In genomic region chr19:10919352-10920287, GRCh38 we compare ENCODE assay signal across 21 cellular contexts. TPM values are rescaled to one million over a fixed set of nuclear protein-coding genes. Genes with fewer than 3 reads are reported as not detected.
DNase-seq lines count a peak whose midpoint lies in the region; ATAC-seq, FAIRE-seq and TF ChIP-seq lines count a peak whose summit lies in the region.
"Had no signal": no experiment of that assay in that cellular context is flagged by ENCODE, and none has a peak within 500 bp of the region (broad histone marks: within the 10 kb centered on the region; RNA-seq: fewer than 3 reads in every experiment).

No MANE protein-coding gene starts in this region.

- ATAC-seq in body of pancreas (peak; percentile 74), pancreas (peak; percentile 8 to 76 (median 70)), GM21528 (IDR thresholded peaks at IDR 0.05; ENCODE audit: low FRiP score, unreplicated experiment) (no peak)

- TF ChIP-seq CTCF in body of pancreas (IDR thresholded peaks at IDR 0.05) = no peak
- no peak for TF ChIP-seq CTCF in pancreas (IDR thresholded peaks at IDR 0.05)

- no peak overlapping the region for H3K27ac Mint-ChIP-seq in activated T-helper 1 cell treated with anti-CD3 and anti-CD28 coated beads, Interleukin-12 subunit alpha, Interleukin-12 subunit beta, Interleukin-2, Interleukin-4 antibody, amounts not matched to agents 30 ng/mL and 10 ng/mL and 1 ng/mL, durations not matched to agents 14 hours and 24 hours and 36 hours
- H3K27ac Mint-ChIP-seq in activated naive CD4-positive, alpha-beta T cell treated with anti-CD3 and anti-CD28 coated beads for 36 hours = no peak overlapping the region
- H3K27ac Mint-ChIP-seq: B cell had no signal

- peak overlapping the region; percentile 19 to 52 (median 42) for H3K27ac ChIP-seq in body of pancreas
- H3K27ac ChIP-seq in pancreas = no peak overlapping the region
- H3K27ac ChIP-seq: 22Rv1, PC-9, SK-N-MC, suprapubic skin had no signal

- DNase-seq in DMS53 (lab: John Stamatoyannopoulos, UW) (peak; percentile 28), DMS53 treated with DMSO at 0.1 percent for 48 hours (lab: John Stamatoyannopoulos, UW; ENCODE audit: unreplicated experiment) (no peak), NCI-H1105 treated with DMSO at 0.1 percent for 48 hours (lab: John Stamatoyannopoulos, UW) (peak; percentile 40), body of pancreas (peak; percentile 61 to 88 (median 80)), pancreas (peak in 3 of 6 donors; percentile 66 to 87 (median 86))
- no peak for DNase-seq in activated T-helper 1 cell treated with anti-CD3 and anti-CD28 coated beads, Interleukin-12 subunit alpha, Interleukin-12 subunit beta, Interleukin-2, Interleukin-4 antibody, amounts not matched to agents 30 ng/mL and 10 ng/mL and 1 ng/mL, durations not matched to agents 14 hours and 24 hours and 36 hours (ENCODE audit: low spot score)
- DNase-seq in activated naive CD4-positive, alpha-beta T cell treated with anti-CD3 and anti-CD28 coated beads for 36 hours = no peak
- DNase-seq: effector CD8-positive, alpha-beta T cell; mammary epithelial cell; naive B cell; NCI-H146; NCI-H524; small intestine; stimulated activated CD4-positive, alpha-beta T cell treated with anti-CD3 and anti-CD28 coated beads, Interleukin-4, amount 100 ng/mL, for 1 hour had no signal

- H3K4me1 ChIP-seq in body of pancreas = peaks cover 19% of the 10 kb centered on the region
- H3K4me1 ChIP-seq in pancreas = peaks cover 0 to 5% (median 0%) of the 10 kb centered on the region in 3 donors

- 46 to 55% methylated on average over 7 to 26 of the region's 26 CpGs for WGBS in body of pancreas, 2 donors
- WGBS in pancreas, 2 donors = 44 to 49% methylated on average over 25 to 26 of the region's 26 CpGs

- H3K4me3 ChIP-seq in body of pancreas = no peak overlapping the region
- no peak overlapping the region for H3K4me3 ChIP-seq in pancreas
- H3K4me3 ChIP-seq: PC-9, SK-N-MC, suprapubic skin had no signal

- H3K9me3 ChIP-seq in body of pancreas (no peaks in the 10 kb centered on the region), pancreas (no peaks in the 10 kb centered on the region)
- H3K9me3 ChIP-seq: suprapubic skin had no signal

- peak in 1 of 3 donors; percentile 9 for TF ChIP-seq POLR2A in body of pancreas (IDR thresholded peaks at IDR 0.05)

- no peaks in the 10 kb centered on the region for H3K27me3 Mint-ChIP-seq in activated T-helper 1 cell treated with anti-CD3 and anti-CD28 coated beads, Interleukin-12 subunit alpha, Interleukin-12 subunit beta, Interleukin-2, Interleukin-4 antibody, amounts not matched to agents 30 ng/mL and 10 ng/mL and 1 ng/mL, durations not matched to agents 14 hours and 24 hours and 36 hours (ENCODE audit: insufficient read depth)
- no peaks in the 10 kb centered on the region for H3K27me3 Mint-ChIP-seq in activated naive CD4-positive, alpha-beta T cell treated with anti-CD3 and anti-CD28 coated beads for 36 hours (ENCODE audit: low read depth)
- H3K27me3 Mint-ChIP-seq: B cell, naive B cell had no signal

- H3K4me1 Mint-ChIP-seq in activated T-helper 1 cell treated with anti-CD3 and anti-CD28 coated beads, Interleukin-12 subunit alpha, Interleukin-12 subunit beta, Interleukin-2, Interleukin-4 antibody, amounts not matched to agents 30 ng/mL and 10 ng/mL and 1 ng/mL, durations not matched to agents 14 hours and 24 hours and 36 hours (ENCODE audit: low read depth) = no peaks in the 10 kb centered on the region
- no peaks in the 10 kb centered on the region for H3K4me1 Mint-ChIP-seq in activated naive CD4-positive, alpha-beta T cell treated with anti-CD3 and anti-CD28 coated beads for 36 hours (ENCODE audit: low read depth)

- peaks cover 8% of the 10 kb centered on the region for H3K36me3 Mint-ChIP-seq in activated T-helper 1 cell treated with anti-CD3 and anti-CD28 coated beads, Interleukin-12 subunit alpha, Interleukin-12 subunit beta, Interleukin-2, Interleukin-4 antibody, amounts not matched to agents 30 ng/mL and 10 ng/mL and 1 ng/mL, durations not matched to agents 14 hours and 24 hours and 36 hours (ENCODE audit: low read depth)
- H3K36me3 Mint-ChIP-seq in activated naive CD4-positive, alpha-beta T cell treated with anti-CD3 and anti-CD28 coated beads for 36 hours (ENCODE audit: low read depth) = peaks cover 10% of the 10 kb centered on the region

- H3K4me3 Mint-ChIP-seq in activated T-helper 1 cell treated with anti-CD3 and anti-CD28 coated beads, Interleukin-12 subunit alpha, Interleukin-12 subunit beta, Interleukin-2, Interleukin-4 antibody, amounts not matched to agents 30 ng/mL and 10 ng/mL and 1 ng/mL, durations not matched to agents 14 hours and 24 hours and 36 hours = no peak overlapping the region
- H3K4me3 Mint-ChIP-seq in activated naive CD4-positive, alpha-beta T cell treated with anti-CD3 and anti-CD28 coated beads for 36 hours = no peak overlapping the region
- H3K4me3 Mint-ChIP-seq: B cell, naive B cell had no signal

- CTCF ChIA-PET in activated naive CD4-positive, alpha-beta T cell treated with anti-CD3 and anti-CD28 coated beads for 36 hours (lab: Charles Lee) = interaction anchor here (0.5 kb wide), 1 partner anchor 23 kb away, joined by 3 read pairs; no protein-coding TSS in a partner anchor

- H3K27me3 ChIP-seq in body of pancreas (no peaks in the 10 kb centered on the region), pancreas (no peaks in the 10 kb centered on the region)
- H3K27me3 ChIP-seq: suprapubic skin had no signal

- intact Hi-C loops in body of pancreas (cut with DNase I) (loop anchor here (10.0 kb wide), 1 partner anchor 45 kb away; the partner anchor contains the start of gene CARM1), pancreas (cut with DNase I) (no loop called here)
- intact Hi-C loops in activated T-helper 1 cell treated with anti-CD3 and anti-CD28 coated beads, Interleukin-12 subunit alpha, Interleukin-12 subunit beta, Interleukin-2, Interleukin-4 antibody, amounts not matched to agents 30 ng/mL and 10 ng/mL and 1 ng/mL, durations not matched to agents 14 hours and 24 hours and 36 hours (cut with micrococcal nuclease) = no loop called here
- intact Hi-C loops in activated naive CD4-positive, alpha-beta T cell treated with anti-CD3 and anti-CD28 coated beads for 36 hours (cut with micrococcal nuclease) = no loop called here

- no peaks in the 10 kb centered on the region for H3K9me3 Mint-ChIP-seq in activated T-helper 1 cell treated with anti-CD3 and anti-CD28 coated beads, Interleukin-12 subunit alpha, Interleukin-12 subunit beta, Interleukin-2, Interleukin-4 antibody, amounts not matched to agents 30 ng/mL and 10 ng/mL and 1 ng/mL, durations not matched to agents 14 hours and 24 hours and 36 hours
- no peaks in the 10 kb centered on the region for H3K9me3 Mint-ChIP-seq in activated naive CD4-positive, alpha-beta T cell treated with anti-CD3 and anti-CD28 coated beads for 36 hours
- H3K9me3 Mint-ChIP-seq: naive B cell had no signal

- H3K36me3 ChIP-seq in body of pancreas (replicated peaks in 1 of 2; ENCODE audit: insufficient read depth in 1 of 2, low read depth in 2 of 2) = peaks cover 0 to 15% of the 10 kb centered on the region in 2 donors
- peaks cover 0 to 35% (median 2%) of the 10 kb centered on the region in 3 donors for H3K36me3 ChIP-seq in pancreas

- FAIRE-seq in pancreas (lab: Jason Lieb, UNC) = no peak
- FAIRE-seq: D721Med, small intestine had no signal

RNA-seq across cellular contexts. Expression of gene YIPF2, which starts 8.8 kb away (rescaled TPM):
- total RNA-seq in body of pancreas (10 to 100 TPM; 52.7 to 55.3 TPM), pancreas (10 to 100 TPM; 41.4 to 67.9 (median 47.3) TPM)
- 10 to 100 TPM; 58.0 to 66.0 TPM for polyA plus RNA-seq in pancreas
- total RNA-seq in activated T-helper 1 cell treated with anti-CD3 and anti-CD28 coated beads, Interleukin-12 subunit alpha, Interleukin-12 subunit beta, Interleukin-2, Interleukin-4 antibody, amounts not matched to agents 30 ng/mL and 10 ng/mL and 1 ng/mL, durations not matched to agents 14 hours and 24 hours and 36 hours = 28.8 and 29.5 TPM in 2 replicates
- 10 to 100 TPM; 22.7 to 25.4 TPM for total RNA-seq in activated naive CD4-positive, alpha-beta T cell treated with anti-CD3 and anti-CD28 coated beads for 36 hours

RNA-seq across cellular contexts. Expression of gene TIMM29, which starts 9.0 kb away (rescaled TPM):
- 10 to 100 TPM; 26.5 to 34.6 TPM for total RNA-seq in body of pancreas
- 10 to 100 TPM in 5 of 6 donors, 1 to 10 TPM in 1; 7.9 to 11.6 (median 10.3) TPM for total RNA-seq in pancreas
- 1 to 10 TPM; 7.8 to 9.8 TPM for polyA plus RNA-seq in pancreas
- total RNA-seq in activated T-helper 1 cell treated with anti-CD3 and anti-CD28 coated beads, Interleukin-12 subunit alpha, Interleukin-12 subunit beta, Interleukin-2, Interleukin-4 antibody, amounts not matched to agents 30 ng/mL and 10 ng/mL and 1 ng/mL, durations not matched to agents 14 hours and 24 hours and 36 hours = 22.6 and 22.7 TPM in 2 replicates
- 10 to 100 TPM; 11.0 to 12.7 TPM for total RNA-seq in activated naive CD4-positive, alpha-beta T cell treated with anti-CD3 and anti-CD28 coated beads for 36 hours

RNA-seq across cellular contexts. Expression of gene SMARCA4, which starts 41.2 kb away (rescaled TPM):
- total RNA-seq in body of pancreas (100 to 1,000 TPM in 1 of 2 donors, 10 to 100 TPM in 1; 56.3 to 120 TPM), pancreas (10 to 100 TPM; 28.7 to 53.0 (median 38.1) TPM)
- polyA plus RNA-seq in pancreas = 10 to 100 TPM; 69.4 to 77.8 TPM
- total RNA-seq in activated T-helper 1 cell treated with anti-CD3 and anti-CD28 coated beads, Interleukin-12 subunit alpha, Interleukin-12 subunit beta, Interleukin-2, Interleukin-4 antibody, amounts not matched to agents 30 ng/mL and 10 ng/mL and 1 ng/mL, durations not matched to agents 14 hours and 24 hours and 36 hours = 177 and 178 TPM in 2 replicates
- total RNA-seq in activated naive CD4-positive, alpha-beta T cell treated with anti-CD3 and anti-CD28 coated beads for 36 hours = 10 to 100 TPM; 88.6 to 98.6 TPM

RNA-seq across cellular contexts. Expression of gene CARM1, which starts 48.3 kb away (rescaled TPM):
- total RNA-seq in body of pancreas (10 to 100 TPM in 1 of 2 donors, 1 to 10 TPM in 1; 6.3 to 11.7 TPM), pancreas (10 to 100 TPM; 13.0 to 24.7 (median 16.0) TPM)
- 10 to 100 TPM; 16.6 to 21.1 TPM for polyA plus RNA-seq in pancreas
- 85.9 and 88.0 TPM in 2 replicates for total RNA-seq in activated T-helper 1 cell treated with anti-CD3 and anti-CD28 coated beads, Interleukin-12 subunit alpha, Interleukin-12 subunit beta, Interleukin-2, Interleukin-4 antibody, amounts not matched to agents 30 ng/mL and 10 ng/mL and 1 ng/mL, durations not matched to agents 14 hours and 24 hours and 36 hours
- 10 to 100 TPM; 88.4 to 89.3 TPM for total RNA-seq in activated naive CD4-positive, alpha-beta T cell treated with anti-CD3 and anti-CD28 coated beads for 36 hours

Comparison
In these comparisons a context has a peak if more than half of its experiments do, and no peak if none do; other contexts are left out.
1. DNase-seq: peak in DMS53 (single experiment), NCI-H1105 treated with DMSO at 0.1 percent for 48 hours (single experiment) and body of pancreas (4 of 4); none in DMS53 treated with DMSO at 0.1 percent for 48 hours (single experiment), activated T-helper 1 cell treated with anti-CD3 and anti-CD28 coated beads, Interleukin-12 subunit alpha, Interleukin-12 subunit beta, Interleukin-2, Interleukin-4 antibody, amounts not matched to agents 30 ng/mL and 10 ng/mL and 1 ng/mL, durations not matched to agents 14 hours and 24 hours and 36 hours (single experiment) and activated naive CD4-positive, alpha-beta T cell treated with anti-CD3 and anti-CD28 coated beads for 36 hours (single experiment).
2. H3K27ac ChIP-seq: peak in body of pancreas (4 of 4); none in pancreas (0 of 4).